ENCODE assay signal across 2 cellular contexts in the genomic region with DNA sequence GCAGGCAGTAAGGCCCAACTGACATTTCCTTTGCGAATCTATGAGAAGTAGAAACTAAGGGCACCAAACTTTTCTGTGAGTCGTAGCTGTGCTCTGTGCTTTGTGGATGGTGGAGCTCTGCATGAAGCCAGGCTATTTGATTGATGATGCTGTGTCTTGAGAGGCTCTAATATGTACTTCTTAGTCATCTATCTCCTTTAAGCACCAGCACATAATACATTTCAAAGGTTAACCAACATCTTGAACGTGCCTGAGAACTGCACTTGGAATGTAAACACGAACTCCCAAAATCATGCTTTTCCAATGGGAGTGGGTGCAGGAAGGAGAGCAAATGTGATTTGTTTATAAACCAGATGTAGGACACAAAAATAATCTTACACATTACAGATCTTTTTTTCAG.
TF ChIP-seq lines count a peak whose summit lies in the region.

No MANE protein-coding gene starts in this region.

TF ChIP-seq in IMR-90, 13 proteins besides CTCF, POLR2A, EP300 and RAD21:
- TF ChIP-seq MAFK (IDR thresholded peaks at IDR 0.05; ENCODE audit: low read depth, low read length) (no peak), MAZ (IDR thresholded peaks at IDR 0.05; ENCODE audit: borderline replicate concordance, low read depth, low read length) (no peak), RFX5 (IDR thresholded peaks at IDR 0.05; ENCODE audit: low read depth, low read length) (no peak), BHLHE40 (IDR thresholded peaks at IDR 0.05; ENCODE audit: low read depth, low read length) (peak; percentile 97), RCOR1 (IDR thresholded peaks at IDR 0.05; ENCODE audit: insufficient replicate concordance, low read length) (no peak), MXI1 (IDR thresholded peaks at IDR 0.05; ENCODE audit: borderline replicate concordance, low read depth, low read length) (no peak), NFE2L2 (IDR thresholded peaks at IDR 0.05; ENCODE audit: low read depth, low read length) (no peak), SMC3 (IDR thresholded peaks at IDR 0.05; ENCODE audit: low read depth, low read length) (no peak), FOS (IDR thresholded peaks at IDR 0.05; ENCODE audit: low read depth, low read length) (peak; percentile 30; the same call in 1 of the 2 replicates), CEBPB (IDR thresholded peaks at IDR 0.05; ENCODE audit: low read depth, low read length) (0 out of 2 replicates have a peak, but pooled peaks have one; percentile 1), CHD1 (IDR thresholded peaks at IDR 0.05; ENCODE audit: low read depth, low read length) (no peak)
- TF ChIP-seq, protein P1, sequence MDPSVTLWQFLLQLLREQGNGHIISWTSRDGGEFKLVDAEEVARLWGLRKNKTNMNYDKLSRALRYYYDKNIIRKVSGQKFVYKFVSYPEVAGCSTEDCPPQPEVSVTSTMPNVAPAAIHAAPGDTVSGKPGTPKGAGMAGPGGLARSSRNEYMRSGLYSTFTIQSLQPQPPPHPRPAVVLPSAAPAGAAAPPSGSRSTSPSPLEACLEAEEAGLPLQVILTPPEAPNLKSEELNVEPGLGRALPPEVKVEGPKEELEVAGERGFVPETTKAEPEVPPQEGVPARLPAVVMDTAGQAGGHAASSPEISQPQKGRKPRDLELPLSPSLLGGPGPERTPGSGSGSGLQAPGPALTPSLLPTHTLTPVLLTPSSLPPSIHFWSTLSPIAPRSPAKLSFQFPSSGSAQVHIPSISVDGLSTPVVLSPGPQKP (IDR thresholded peaks at IDR 0.05; ENCODE audit: borderline replicate concordance, low read depth, low read length), result no peak
- TF ChIP-seq, protein P2, sequence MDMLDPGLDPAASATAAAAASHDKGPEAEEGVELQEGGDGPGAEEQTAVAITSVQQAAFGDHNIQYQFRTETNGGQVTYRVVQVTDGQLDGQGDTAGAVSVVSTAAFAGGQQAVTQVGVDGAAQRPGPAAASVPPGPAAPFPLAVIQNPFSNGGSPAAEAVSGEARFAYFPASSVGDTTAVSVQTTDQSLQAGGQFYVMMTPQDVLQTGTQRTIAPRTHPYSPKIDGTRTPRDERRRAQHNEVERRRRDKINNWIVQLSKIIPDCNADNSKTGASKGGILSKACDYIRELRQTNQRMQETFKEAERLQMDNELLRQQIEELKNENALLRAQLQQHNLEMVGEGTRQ (IDR thresholded peaks at IDR 0.05; ENCODE audit: low read depth, low read length), result no peak

TF ChIP-seq in GM12878, 131 proteins besides CTCF, POLR2A, EP300 and RAD21:
- TF ChIP-seq POU2F2 (IDR thresholded peaks at IDR 0.05; ENCODE audit: borderline replicate concordance, low read depth, low read length), result no peak
- TF ChIP-seq, protein P3, sequence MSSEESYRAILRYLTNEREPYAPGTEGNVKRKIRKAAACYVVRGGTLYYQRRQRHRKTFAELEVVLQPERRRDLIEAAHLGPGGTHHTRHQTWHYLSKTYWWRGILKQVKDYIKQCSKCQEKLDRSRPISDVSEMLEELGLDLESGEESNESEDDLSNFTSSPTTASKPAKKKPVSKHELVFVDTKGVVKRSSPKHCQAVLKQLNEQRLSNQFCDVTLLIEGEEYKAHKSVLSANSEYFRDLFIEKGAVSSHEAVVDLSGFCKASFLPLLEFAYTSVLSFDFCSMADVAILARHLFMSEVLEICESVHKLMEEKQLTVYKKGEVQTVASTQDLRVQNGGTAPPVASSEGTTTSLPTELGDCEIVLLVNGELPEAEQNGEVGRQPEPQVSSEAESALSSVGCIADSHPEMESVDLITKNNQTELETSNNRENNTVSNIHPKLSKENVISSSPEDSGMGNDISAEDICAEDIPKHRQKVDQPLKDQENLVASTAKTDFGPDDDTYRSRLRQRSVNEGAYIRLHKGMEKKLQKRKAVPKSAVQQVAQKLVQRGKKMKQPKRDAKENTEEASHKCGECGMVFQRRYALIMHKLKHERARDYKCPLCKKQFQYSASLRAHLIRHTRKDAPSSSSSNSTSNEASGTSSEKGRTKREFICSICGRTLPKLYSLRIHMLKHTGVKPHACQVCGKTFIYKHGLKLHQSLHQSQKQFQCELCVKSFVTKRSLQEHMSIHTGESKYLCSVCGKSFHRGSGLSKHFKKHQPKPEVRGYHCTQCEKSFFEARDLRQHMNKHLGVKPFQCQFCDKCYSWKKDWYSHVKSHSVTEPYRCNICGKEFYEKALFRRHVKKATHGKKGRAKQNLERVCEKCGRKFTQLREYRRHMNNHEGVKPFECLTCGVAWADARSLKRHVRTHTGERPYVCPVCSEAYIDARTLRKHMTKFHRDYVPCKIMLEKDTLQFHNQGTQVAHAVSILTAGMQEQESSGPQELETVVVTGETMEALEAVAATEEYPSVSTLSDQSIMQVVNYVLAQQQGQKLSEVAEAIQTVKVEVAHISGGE (CRISPR knock-in tag; IDR thresholded peaks at IDR 0.05), result no peak
- TF ChIP-seq BCL11A (IDR thresholded peaks at IDR 0.05; ENCODE audit: low read depth, low read length), result no peak
- no peak for TF ChIP-seq RUNX3 (IDR thresholded peaks at IDR 0.05; ENCODE audit: low read length)
- TF ChIP-seq MYB (IDR thresholded peaks at IDR 0.05; ENCODE audit: borderline replicate concordance, low read depth, low read length), result no peak
- TF ChIP-seq, protein P4, sequence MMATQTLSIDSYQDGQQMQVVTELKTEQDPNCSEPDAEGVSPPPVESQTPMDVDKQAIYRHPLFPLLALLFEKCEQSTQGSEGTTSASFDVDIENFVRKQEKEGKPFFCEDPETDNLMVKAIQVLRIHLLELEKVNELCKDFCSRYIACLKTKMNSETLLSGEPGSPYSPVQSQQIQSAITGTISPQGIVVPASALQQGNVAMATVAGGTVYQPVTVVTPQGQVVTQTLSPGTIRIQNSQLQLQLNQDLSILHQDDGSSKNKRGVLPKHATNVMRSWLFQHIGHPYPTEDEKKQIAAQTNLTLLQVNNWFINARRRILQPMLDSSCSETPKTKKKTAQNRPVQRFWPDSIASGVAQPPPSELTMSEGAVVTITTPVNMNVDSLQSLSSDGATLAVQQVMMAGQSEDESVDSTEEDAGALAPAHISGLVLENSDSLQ (IDR thresholded peaks at IDR 0.05), result no peak
- no peak for TF ChIP-seq FOXM1 (IDR thresholded peaks at IDR 0.05; ENCODE audit: low read depth, low read length)
- no peak for TF ChIP-seq BHLHE40 (IDR thresholded peaks at IDR 0.05; ENCODE audit: borderline replicate concordance in 1 of 2, low read depth in 2 of 2, low read length in 1 of 2)
